ENCODE assay signal across 1 cellular context in the genomic region with DNA sequence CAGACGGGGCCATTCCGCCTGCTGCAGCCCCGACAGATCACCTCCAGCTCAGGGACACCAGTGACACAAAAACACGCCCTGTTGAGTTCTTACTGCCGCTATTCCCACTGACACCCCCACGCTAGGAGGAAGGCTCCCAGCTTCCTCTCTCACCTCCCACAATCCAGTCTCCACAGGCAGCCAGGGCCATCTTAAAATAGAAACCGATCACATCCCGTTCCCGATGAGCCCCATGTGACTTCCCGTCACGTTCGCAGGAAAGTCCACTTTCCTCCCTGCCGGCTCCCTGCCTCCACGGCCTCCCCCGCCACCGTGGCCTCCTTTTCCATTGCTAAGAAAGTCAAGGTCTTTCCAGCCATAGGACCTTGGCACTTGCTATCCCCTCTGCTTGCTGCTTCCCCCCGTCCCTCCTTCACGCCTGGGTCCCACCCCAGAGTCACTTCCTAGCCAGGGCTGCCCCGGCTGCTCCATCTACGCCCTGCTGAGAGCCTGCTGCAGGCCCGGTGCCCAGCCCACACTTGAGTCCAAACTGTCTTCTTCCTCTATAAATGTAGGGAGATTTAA.
TF ChIP-seq lines count a peak whose summit lies in the region.

No MANE protein-coding gene starts in this region.

TF ChIP-seq in GM23338, 12 proteins besides CTCF, POLR2A, EP300 and RAD21 (continued from another document):
- TF ChIP-seq REST (IDR thresholded peaks at IDR 0.05; ENCODE audit: unreplicated experiment) = no peak
- TF ChIP-seq POLR2AphosphoS5 (IDR thresholded peaks at IDR 0.05; ENCODE audit: low read depth) = no peak
- no peak for TF ChIP-seq ZNF331 (CRISPR knock-in tag; IDR thresholded peaks at IDR 0.05; ENCODE audit: low read depth)
- no peak for TF ChIP-seq STAT1 (IDR thresholded peaks at IDR 0.05; ENCODE audit: unreplicated experiment)
- no peak for TF ChIP-seq JUNB (IDR thresholded peaks at IDR 0.05; ENCODE audit: unreplicated experiment)
- no peak for TF ChIP-seq CREB1 (CRISPR knock-in tag; IDR thresholded peaks at IDR 0.05; ENCODE audit: low read depth)
- no peak for TF ChIP-seq EZH2phosphoT487 (IDR thresholded peaks at IDR 0.05; ENCODE audit: unreplicated experiment)
- TF ChIP-seq EZH2 (IDR thresholded peaks at IDR 0.05; ENCODE audit: low read depth, unreplicated experiment) = no peak
- no peak for TF ChIP-seq ZNF114 (CRISPR knock-in tag; IDR thresholded peaks at IDR 0.05)
- TF ChIP-seq, protein P1, sequence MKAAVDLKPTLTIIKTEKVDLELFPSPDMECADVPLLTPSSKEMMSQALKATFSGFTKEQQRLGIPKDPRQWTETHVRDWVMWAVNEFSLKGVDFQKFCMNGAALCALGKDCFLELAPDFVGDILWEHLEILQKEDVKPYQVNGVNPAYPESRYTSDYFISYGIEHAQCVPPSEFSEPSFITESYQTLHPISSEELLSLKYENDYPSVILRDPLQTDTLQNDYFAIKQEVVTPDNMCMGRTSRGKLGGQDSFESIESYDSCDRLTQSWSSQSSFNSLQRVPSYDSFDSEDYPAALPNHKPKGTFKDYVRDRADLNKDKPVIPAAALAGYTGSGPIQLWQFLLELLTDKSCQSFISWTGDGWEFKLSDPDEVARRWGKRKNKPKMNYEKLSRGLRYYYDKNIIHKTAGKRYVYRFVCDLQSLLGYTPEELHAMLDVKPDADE (IDR thresholded peaks at IDR 0.05) = no peak
- no peak for TF ChIP-seq NANOG (IDR thresholded peaks at IDR 0.05; ENCODE audit: borderline replicate concordance)
